In genomic region chr2:111148225-111148873, GRCh38 we compare ENCODE assay signal across 16 cellular contexts.
"Had no signal": no experiment of that assay in that cellular context is flagged by ENCODE, and none has a peak within 500 bp of the region (broad histone marks: within the 10 kb centered on the region; RNA-seq: fewer than 3 reads in every experiment).

No MANE protein-coding gene starts in this region.

- H3K4me3 ChIP-seq: cardiac muscle cell, lower lobe of right lung, pancreas, sigmoid colon, thoracic aorta, vagina had no signal

- H3K36me3 ChIP-seq: thoracic aorta had no signal

- H3K4me3 Mint-ChIP-seq: activated T-helper 17 cell treated with anti-CD3 and anti-CD28 coated beads, Interleukin-2, amount 50 U/mL, for 72 hours; naive B cell; T-helper 2 cell treated with Interferon-gamma antibody and Interleukin-4, amounts not matched to agents 5 μg/mL and 100 μg/mL, for 36 hours had no signal

- H3K9me3 Mint-ChIP-seq: activated T-helper 17 cell treated with anti-CD3 and anti-CD28 coated beads, Interleukin-2, amount 50 U/mL, for 72 hours; naive B cell; T-helper 2 cell treated with Interferon-gamma antibody and Interleukin-4, amounts not matched to agents 5 μg/mL and 100 μg/mL, for 36 hours had no signal

- H3K27me3 Mint-ChIP-seq: activated T-helper 17 cell treated with anti-CD3 and anti-CD28 coated beads, Interleukin-2, amount 50 U/mL, for 72 hours; naive B cell had no signal

- H3K27ac ChIP-seq: cardiac muscle cell, lower lobe of right lung, pancreas, sigmoid colon, thoracic aorta, vagina had no signal

- ATAC-seq: activated T-helper 17 cell treated with anti-CD3 and anti-CD28 coated beads, Interleukin-2, amount 50 U/mL, for 72 hours; esophagus mucosa; left colon; lower lobe of right lung had no signal

- DNase-seq: activated CD4-positive, alpha-beta T cell treated with anti-CD3 and anti-CD28 coated beads for 1 hour; activated CD4-positive, alpha-beta T cell treated with anti-CD3 and anti-CD28 coated beads, Interleukin-2, amount 50 U/mL, for 4 hours; activated naive CD4-positive, alpha-beta T cell treated with Interleukin-2 at 50 U/mL for 16 hours; activated T-cell treated with anti-CD3 and anti-CD28 coated beads for 4 hours; left colon; lower lobe of right lung; naive B cell; pancreas; sigmoid colon; stimulated activated CD4-positive, alpha-beta T cell treated with anti-CD3 and anti-CD28 coated beads, Interleukin-1b, Interleukin-23, amount 100 ng/mL, for 48 hours had no signal

- H3K9me3 ChIP-seq: lower lobe of right lung, pancreas, sigmoid colon, thoracic aorta, vagina had no signal

- H3K4me1 ChIP-seq: pancreas, sigmoid colon had no signal

- H3K27ac Mint-ChIP-seq: activated T-helper 17 cell treated with anti-CD3 and anti-CD28 coated beads, Interleukin-2, amount 50 U/mL, for 72 hours; T-helper 2 cell treated with Interferon-gamma antibody and Interleukin-4, amounts not matched to agents 5 μg/mL and 100 μg/mL, for 36 hours had no signal

- H3K27me3 ChIP-seq: cardiac muscle cell, pancreas, sigmoid colon, vagina had no signal
